ENCODE assay signal across 8 cellular contexts in the genomic region with DNA sequence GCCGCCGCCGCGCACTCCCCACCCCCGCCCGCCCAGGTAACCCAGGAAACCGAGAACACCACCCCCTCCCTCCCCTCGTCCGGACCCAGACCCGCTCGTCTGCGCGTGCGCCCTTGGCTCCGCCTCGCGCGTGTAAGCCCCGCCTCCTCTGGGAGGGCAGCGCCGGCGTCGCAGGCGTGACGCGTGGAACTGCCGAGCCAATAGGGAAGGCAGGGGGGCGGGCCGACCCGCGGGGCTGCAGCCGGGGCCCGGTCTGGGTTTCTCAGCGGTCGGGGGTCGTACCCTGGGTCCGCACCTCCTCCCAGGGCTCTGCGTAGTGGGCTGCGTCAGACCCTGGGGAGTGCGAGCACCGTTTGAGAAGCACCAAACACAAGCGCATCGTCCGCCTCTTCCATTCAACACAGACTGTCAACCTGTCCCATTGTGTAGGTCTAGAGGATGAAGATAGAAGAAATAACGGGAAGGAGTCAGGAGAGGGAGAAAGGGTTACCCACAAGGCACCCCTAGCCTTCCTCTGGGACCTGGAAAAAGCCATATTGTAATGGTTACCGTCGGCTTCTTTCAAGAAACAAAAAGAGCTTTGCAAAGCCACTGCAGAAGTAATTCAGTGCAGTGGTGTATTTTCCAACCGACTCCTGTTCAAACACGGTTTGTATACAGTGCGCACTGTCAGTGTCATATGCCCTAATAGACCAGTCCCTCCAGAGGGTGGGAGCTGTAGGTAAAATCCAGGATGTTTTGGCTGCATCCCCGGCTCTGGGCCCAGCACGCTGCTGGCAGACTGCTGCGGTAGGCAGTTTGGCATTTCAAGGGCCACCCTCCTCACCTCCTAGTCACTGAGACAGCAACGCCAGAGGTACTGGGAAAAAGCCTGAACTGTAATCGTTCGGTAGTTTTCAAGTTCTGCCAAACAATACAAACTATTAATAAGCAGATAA. TPM values are rescaled to one million over a fixed set of nuclear protein-coding genes. Genes with fewer than 3 reads are reported as not detected.
DNase-seq lines count a peak whose midpoint lies in the region; ATAC-seq and TF ChIP-seq lines count a peak whose summit lies in the region.

No MANE protein-coding gene starts in this region.

- no peaks in the 10 kb centered on the region for H3K36me3 ChIP-seq in BJ (ENCODE audit: control insufficient read depth, insufficient read depth, low read length)
- H3K36me3 ChIP-seq in colonic mucosa: no peaks in the 10 kb centered on the region

- peak overlapping the region; percentile 87 for H3K27ac ChIP-seq in colonic mucosa

- POLR2A ChIA-PET in BJ (lab: Charles Lee): no interaction called here

- CTCF ChIA-PET in BJ (lab: Yijun Ruan, JAX): interaction anchor here (0.7 to 3.1 kb wide), 8 partner anchors 48 to 362 kb away, joined by 3 to 37 read pairs (median 4); a partner anchor contains a TSS

- no peaks in the 10 kb centered on the region for H3K4me1 ChIP-seq in colonic mucosa

- intact Hi-C loops in colonic mucosa (cut with DNase I): loop anchor here (10.0 kb wide), 1 partner anchor 108 kb away; no protein-coding TSS in a partner anchor

- TF ChIP-seq CTCF in BJ (IDR thresholded peaks at IDR 0.05; ENCODE audit: insufficient read depth, low read depth, low read length): no peak
- TF ChIP-seq CTCF in colonic mucosa (IDR thresholded peaks at IDR 0.05): no peak

- H3K9me3 ChIP-seq in colonic mucosa: no peaks in the 10 kb centered on the region

- H3K4me3 ChIP-seq in BJ (ENCODE audit: low read depth, low read length): peak overlapping the region; percentile 79
- H3K4me3 ChIP-seq in colonic mucosa: peak overlapping the region; percentile 77

- DNase-seq in BJ (ENCODE audit: low read depth): peak; percentile 39
- peak; percentile 37 for DNase-seq in GM19240 (ENCODE audit: insufficient read length, low spot score)
- peak; percentile 35 for DNase-seq in NCI-H524 treated with DMSO at 0.1 percent for 48 hours (lab: John Stamatoyannopoulos, UW)
- peak; percentile 98 for DNase-seq in activated CD4-positive, alpha-beta T cell treated with anti-CD3 and anti-CD28 coated beads for 48 hours
- peak; percentile 98 for DNase-seq in colonic mucosa
- DNase-seq in left kidney (ENCODE audit: low read depth, low spot score): peak; percentile 98
- peak; percentile 97 for DNase-seq in stimulated activated CD4-positive, alpha-beta T cell treated with anti-CD3 and anti-CD28 coated beads, Interleukin-1b, Interleukin-23, amount 100 ng/mL, for 48 hours

- H3K9ac ChIP-seq in colonic mucosa (ENCODE audit: low read depth in 2 of 2, low read length in 2 of 2): peak overlapping the region; percentile 72 to 88

- peak; percentile 65 for ATAC-seq in HG03457 (IDR thresholded peaks at IDR 0.05; ENCODE audit: unreplicated experiment)

- no peaks in the 10 kb centered on the region for H3K27me3 ChIP-seq in BJ (ENCODE audit: control insufficient read depth, insufficient read depth, low read length)
- no peaks in the 10 kb centered on the region for H3K27me3 ChIP-seq in colonic mucosa

RNA-seq across cellular contexts. Expression of a gene that starts 0.5 kb away (rescaled TPM):
- polyA plus RNA-seq in BJ (2011; rRNA removed): 7.2 and 9.5 TPM in 2 replicates
- polyA minus RNA-seq in BJ (2011; rRNA and poly(A)+ RNA removed): 14.8 and 17.8 TPM in 2 replicates
- total RNA-seq in colonic mucosa: 10 to 100 TPM; 13.7 to 20.0 TPM

Comparison
In these comparisons a context has a peak if more than half of its experiments do, and no peak if none do; other contexts are left out.
1. Peak in every context shown above with its lines: DNase-seq, ATAC-seq, H3K4me3 ChIP-seq and H3K27ac ChIP-seq.
2. DNase-seq: peak in every context shown above with its lines; median percentile 98 in activated CD4-positive, alpha-beta T cell treated with anti-CD3 and anti-CD28 coated beads for 48 hours; 98 in colonic mucosa; 98 in left kidney; 97 in stimulated activated CD4-positive, alpha-beta T cell treated with anti-CD3 and anti-CD28 coated beads, Interleukin-1b, Interleukin-23, amount 100 ng/mL, for 48 hours; 39 in BJ; 37 in GM19240; 35 in NCI-H524 treated with DMSO at 0.1 percent for 48 hours.